Comparison of ENCODE assay signal across 17 cellular contexts in the genomic region with DNA sequence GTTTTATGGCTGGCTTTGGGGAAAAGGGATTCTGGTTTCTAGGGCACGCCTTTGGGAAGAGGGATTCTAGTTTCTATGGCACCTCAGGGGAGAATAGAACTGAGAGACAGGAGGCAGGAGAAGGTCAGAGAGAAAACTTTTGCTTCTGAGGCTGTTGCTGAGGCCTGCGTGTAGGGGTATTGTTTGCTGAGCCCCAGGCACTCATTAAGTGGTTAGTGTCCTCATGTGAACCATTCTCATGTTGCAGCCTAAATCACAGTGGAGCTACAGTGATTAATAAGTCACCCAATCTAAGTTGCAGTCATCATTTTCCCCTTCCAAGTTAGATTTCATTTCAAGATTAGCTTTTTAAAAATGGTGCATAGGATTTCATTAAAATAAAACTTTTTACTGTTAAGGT. TPM values are rescaled to one million over a fixed set of nuclear protein-coding genes. Genes with fewer than 3 reads are reported as not detected.
DNase-seq lines count a peak whose midpoint lies in the region; ATAC-seq and TF ChIP-seq lines count a peak whose summit lies in the region.
"Had no signal": no experiment of that assay in that cellular context is flagged by ENCODE, and none has a peak within 500 bp of the region (broad histone marks: within the 10 kb centered on the region; RNA-seq: fewer than 3 reads in every experiment).

No MANE protein-coding gene starts in this region.

- H3K79me1 ChIP-seq in H9 (ENCODE audit: insufficient read depth, low read depth, low read length, poor library complexity, severe bottlenecking) = no peaks in the 10 kb centered on the region

- no peak for ATAC-seq in stimulated activated memory B cell treated with anti-CD40 and anti-IgM and Interleukin-4, amounts not matched to agents 10 μg/mL and 1 μg/mL and 100 μg/mL, for 72 hours

- H3K56ac ChIP-seq in H9 (ENCODE audit: insufficient read length, low read depth, low read length) = no peak overlapping the region

- H3K79me2 ChIP-seq in H9 (ENCODE audit: insufficient read depth, low read length) = no peaks in the 10 kb centered on the region

- no peak for TF ChIP-seq POLR2A in breast epithelium (IDR thresholded peaks at IDR 0.05)

- POLR2A ChIA-PET in A673 (lab: Charles Lee; ENCODE audit: low non-redundant PET) = no interaction called here

- H3K4me1 ChIP-seq in A673 (ENCODE audit: insufficient read depth, low read length, poor library complexity, severe bottlenecking) = peaks cover 5% of the 10 kb centered on the region
- no peaks in the 10 kb centered on the region for H3K4me1 ChIP-seq in H9 (ENCODE audit: insufficient read depth, low read length)
- H3K4me1 ChIP-seq in breast epithelium = no peaks in the 10 kb centered on the region
- H3K4me1 ChIP-seq: SJSA1 had no signal

- no peak overlapping the region for H3K4me2 ChIP-seq in H9 (ENCODE audit: insufficient read depth, insufficient read length, low read length)

- no peak overlapping the region for H3K23ac ChIP-seq in H9 (ENCODE audit: insufficient read length, low read depth, low read length)

- no peak overlapping the region for H4K91ac ChIP-seq in H9 (ENCODE audit: insufficient read length, low read depth, low read length)

- DNase-seq in A673 (ENCODE audit: low spot score) (peak; percentile 32), H9 (no peak), NCI-H82 treated with DMSO at 0.1 percent for 48 hours (lab: John Stamatoyannopoulos, UW; ENCODE audit: unreplicated experiment) (peak; percentile 1), nephron progenitor cell (no peak), HT-29 (ENCODE audit: low spot score) (no peak), breast epithelium (ENCODE audit: low spot score in 2 of 2) (no peak)
- DNase-seq: ACHN; CD4-positive, CD25-positive, alpha-beta regulatory T cell; DMS79 treated with DMSO at 0.1 percent for 48 hours; GF-D8; GM23248; KBM-7; NCI-H1048; NCI-H187; RPMI8226 had no signal

- H3K14ac ChIP-seq in H9 (ENCODE audit: insufficient read depth, low read length) = no peak overlapping the region

- H3K36me3 ChIP-seq in A673 (ENCODE audit: insufficient read depth, low read length, poor library complexity, severe bottlenecking) = no peaks in the 10 kb centered on the region
- H3K36me3 ChIP-seq in breast epithelium = no peaks in the 10 kb centered on the region
- H3K36me3 ChIP-seq: SJSA1 had no signal

- H4K5ac ChIP-seq in H9 (ENCODE audit: insufficient read length, low read depth, low read length) = no peak overlapping the region

- H3K27me3 Mint-ChIP-seq in H9 (ENCODE audit: low read depth) (peaks cover 2% of the 10 kb centered on the region), nephron progenitor cell (ENCODE audit: low read depth, poor library complexity) (peaks cover 6% of the 10 kb centered on the region)
- H3K27me3 Mint-ChIP-seq in stimulated activated memory B cell treated with anti-CD40 and anti-IgM and Interleukin-4, amounts not matched to agents 10 μg/mL and 1 μg/mL and 100 μg/mL, for 72 hours = no peaks in the 10 kb centered on the region

- H2AK5ac ChIP-seq in H9 (ENCODE audit: insufficient read length, low read length) = no peak overlapping the region

- BruUV-seq in A673 (replicated peaks; lab: Mats Ljungman, UMichigan) = no TSS peak

- H3K9me3 Mint-ChIP-seq in H9 (peaks cover 2 to 6% of the 10 kb centered on the region in 2 experiments; a peak in 3 of 5 replicates), nephron progenitor cell (no peaks in the 10 kb centered on the region)
- H3K9me3 Mint-ChIP-seq in stimulated activated memory B cell treated with anti-CD40 and anti-IgM and Interleukin-4, amounts not matched to agents 10 μg/mL and 1 μg/mL and 100 μg/mL, for 72 hours = no peaks in the 10 kb centered on the region

- no peak overlapping the region for H2BK5ac ChIP-seq in H9 (ENCODE audit: insufficient read length, low read length)

- no peaks in the 10 kb centered on the region for H3K23me2 ChIP-seq in H9 (ENCODE audit: insufficient read length, low read depth, low read length, poor library complexity, severe bottlenecking)

- no peak overlapping the region for H4K8ac ChIP-seq in H9 (replicated peaks; ENCODE audit: insufficient read length, low read depth, low read length)

- H3K9ac ChIP-seq in H9 (ENCODE audit: extremely low read depth, insufficient read length, low read length) = no peak overlapping the region
- H3K9ac ChIP-seq: GM23248 had no signal

- no peaks in the 10 kb centered on the region for H4K20me1 ChIP-seq in H9 (ENCODE audit: control insufficient read depth, insufficient read depth, insufficient read length)

- no CpG with 5 or more reads among the region's 2 CpGs for WGBS in H9 (ENCODE audit: extremely low coverage, insufficient read length, low lambda C conversion rate)

- H2BK20ac ChIP-seq in H9 (ENCODE audit: low read depth, low read length, poor library complexity, severe bottlenecking) = no peak overlapping the region

- H3K4me3 ChIP-seq in A673 (ENCODE audit: low read depth, low read length, poor library complexity, severe bottlenecking) (no peak overlapping the region), breast epithelium (no peak overlapping the region)
- H3K4me3 ChIP-seq: GM23248, SJSA1 had no signal

- H3K4me1 Mint-ChIP-seq in H9 = peaks cover 11 to 13% of the 10 kb centered on the region in 2 experiments
- peaks cover 18% of the 10 kb centered on the region for H3K4me1 Mint-ChIP-seq in nephron progenitor cell
- H3K4me1 Mint-ChIP-seq in stimulated activated memory B cell treated with anti-CD40 and anti-IgM and Interleukin-4, amounts not matched to agents 10 μg/mL and 1 μg/mL and 100 μg/mL, for 72 hours = no peaks in the 10 kb centered on the region
- H3K4me1 Mint-ChIP-seq: CD4-positive, CD25-positive, alpha-beta regulatory T cell had no signal

- H2BK12ac ChIP-seq in H9 (ENCODE audit: insufficient read length, low read depth, low read length) = no peak overlapping the region

- no peak overlapping the region for H2BK15ac ChIP-seq in H9 (ENCODE audit: low read depth, low read length)

- no peak overlapping the region for H2AFZ ChIP-seq in H9 (ENCODE audit: low read length)
- H2AFZ ChIP-seq: GM23248 had no signal

- H3K9me3 ChIP-seq in A673 (ENCODE audit: low read depth, low read length, poor library complexity, severe bottlenecking) = peaks cover 3% of the 10 kb centered on the region
- no peaks in the 10 kb centered on the region for H3K9me3 ChIP-seq in H9 (ENCODE audit: control insufficient read depth, low read depth, low read length)
- H3K9me3 ChIP-seq in breast epithelium = peaks cover 0 to 9% of the 10 kb centered on the region in 2 donors
- H3K9me3 ChIP-seq: SJSA1 had no signal

- no peak overlapping the region for H2BK120ac ChIP-seq in H9 (ENCODE audit: low read depth, low read length, poor library complexity, severe bottlenecking)

- H3K27ac Mint-ChIP-seq in H9 = peak overlapping the region in 2 of 3 experiments; percentile 5 to 70; a peak in 2 of 7 replicates
- H3K27ac Mint-ChIP-seq in nephron progenitor cell = peak overlapping the region; percentile 91
- H3K27ac Mint-ChIP-seq in stimulated activated memory B cell treated with anti-CD40 and anti-IgM and Interleukin-4, amounts not matched to agents 10 μg/mL and 1 μg/mL and 100 μg/mL, for 72 hours = no peak overlapping the region
- H3K27ac Mint-ChIP-seq: CD4-positive, CD25-positive, alpha-beta regulatory T cell had no signal

- H3K18ac ChIP-seq in H9 (ENCODE audit: insufficient read length, low read depth, low read length) = no peak overlapping the region

- H3K27me3 ChIP-seq in A673 (replicated peaks; ENCODE audit: insufficient read depth, low read depth, low read length, poor library complexity) (no peaks in the 10 kb centered on the region), H9 (ENCODE audit: insufficient read depth, low read length) (no peaks in the 10 kb centered on the region), breast epithelium (no peaks in the 10 kb centered on the region)
- H3K27me3 ChIP-seq: SJSA1 had no signal

- H3K27ac ChIP-seq in A673 (ENCODE audit: low read depth, low read length, poor library complexity, severe bottlenecking) (peak overlapping the region; percentile 6), H9 (ENCODE audit: insufficient read length, low read depth, low read length) (no peak overlapping the region), breast epithelium (no peak overlapping the region)
- H3K27ac ChIP-seq: GM23248, SJSA1 had no signal

- CTCF ChIA-PET in A673 (lab: Charles Lee) = no interaction called here

- TF ChIP-seq CTCF in A673 (conservative IDR thresholded peaks at IDR 0.05; ENCODE audit: low read depth, low read length) (no peak), H9 (conservative IDR thresholded peaks at IDR 0.05) (no peak), nephron progenitor cell (IDR thresholded peaks at IDR 0.05) (no peak), breast epithelium (IDR thresholded peaks at IDR 0.05) (no peak)

- no peak overlapping the region for H3K4ac ChIP-seq in H9 (ENCODE audit: low read depth, low read length)

- peaks cover 0 to 4% (median 4%) of the 10 kb centered on the region in 3 experiments; a peak in 3 of 7 replicates for H3K36me3 Mint-ChIP-seq in H9 (ENCODE audit: insufficient read depth in 1 of 3, low read depth in 3 of 3)
- H3K36me3 Mint-ChIP-seq in nephron progenitor cell (ENCODE audit: low read depth) = no peaks in the 10 kb centered on the region
- no peaks in the 10 kb centered on the region for H3K36me3 Mint-ChIP-seq in stimulated activated memory B cell treated with anti-CD40 and anti-IgM and Interleukin-4, amounts not matched to agents 10 μg/mL and 1 μg/mL and 100 μg/mL, for 72 hours
- H3K36me3 Mint-ChIP-seq: CD4-positive, CD25-positive, alpha-beta regulatory T cell had no signal

- H3T11ph ChIP-seq in H9 (ENCODE audit: low read length) = no peak overlapping the region

- intact Hi-C loops in A673 (cut with micrococcal nuclease; ENCODE audit: unreplicated experiment) (loop anchor here (10.0 kb wide), 1 partner anchor 751 kb away; no protein-coding TSS in a partner anchor), breast epithelium (cut with DNase I; ENCODE audit: low total_unique reads) (no loop called here)

- no peak overlapping the region for H3K4me3 Mint-ChIP-seq in H9
- H3K4me3 Mint-ChIP-seq in nephron progenitor cell = no peak overlapping the region
- H3K4me3 Mint-ChIP-seq in stimulated activated memory B cell treated with anti-CD40 and anti-IgM and Interleukin-4, amounts not matched to agents 10 μg/mL and 1 μg/mL and 100 μg/mL, for 72 hours = no peak overlapping the region
- H3K4me3 Mint-ChIP-seq: CD4-positive, CD25-positive, alpha-beta regulatory T cell had no signal

RNA-seq across cellular contexts. Expression of a gene that starts 29.0 kb away (rescaled TPM):
- total RNA-seq in A673 (2021) (not detected in 2 replicates), H9 (2021) (0.28 and 0.35 TPM in 2 replicates), breast epithelium (not detected)
- total RNA-seq in HT-29 (2014; rRNA removed; shearing (Covaris generic)) = not detected in 2 replicates
- total RNA-seq: CD4-positive, CD25-positive, alpha-beta regulatory T cell; GM23248; SJSA1 had no signal

Comparison
In these comparisons a context has a peak if more than half of its experiments do, and no peak if none do; other contexts are left out.
1. DNase-seq: peak in A673 (single experiment) and NCI-H82 treated with DMSO at 0.1 percent for 48 hours (single experiment); none in H9 (single experiment), nephron progenitor cell (single experiment), HT-29 (single experiment) and breast epithelium (0 of 2).